ENCODE assay signal across 25 cellular contexts in the genomic region with DNA sequence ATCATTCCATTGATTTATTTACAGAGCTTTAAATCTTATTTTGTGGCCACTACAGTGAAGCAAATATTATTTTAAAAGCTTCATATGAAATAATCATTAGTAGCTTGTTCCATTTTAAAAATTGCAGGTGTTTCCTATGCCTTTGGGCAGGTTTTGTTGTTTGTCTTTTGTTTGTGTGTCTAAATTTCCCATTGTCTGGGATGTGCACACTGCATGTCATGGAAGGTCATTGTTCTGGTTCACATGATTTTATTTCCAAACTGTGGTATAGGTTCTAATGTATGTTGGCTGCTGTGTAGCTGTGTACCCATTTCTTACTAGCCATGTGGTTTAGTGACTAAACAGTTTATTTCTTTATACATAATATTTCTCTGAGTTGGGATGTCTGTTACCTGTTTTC.
DNase-seq lines count a peak whose midpoint lies in the region; ATAC-seq, FAIRE-seq and TF ChIP-seq lines count a peak whose summit lies in the region.
"Had no signal": no experiment of that assay in that cellular context is flagged by ENCODE, and none has a peak within 500 bp of the region (broad histone marks: within the 10 kb centered on the region; RNA-seq: fewer than 3 reads in every experiment).

No MANE protein-coding gene starts in this region.

- H3K36me3 ChIP-seq in GM12878 (ENCODE audit: control insufficient read depth in 2 of 2, insufficient read depth in 2 of 2, low read length in 1 of 2), result no peaks in the 10 kb centered on the region
- H3K36me3 ChIP-seq in mesenchymal stem cell (ENCODE audit: control insufficient read depth in 1 of 2, insufficient read depth in 2 of 2, low read depth in 1 of 2, low read length in 2 of 2), result peaks cover 0 to 10% of the 10 kb centered on the region in 2 experiments
- no peaks in the 10 kb centered on the region for H3K36me3 ChIP-seq in thoracic aorta
- no peaks in the 10 kb centered on the region for H3K36me3 ChIP-seq in left lung

- intact Hi-C loops in GM12878 (cut with micrococcal nuclease; ENCODE audit: unreplicated experiment), result loop anchor here (5.0 kb wide), 1 partner anchor 40 kb away; no protein-coding TSS in a partner anchor
- intact Hi-C loops in left lung (cut with DNase I), result no loop called here

- no peak overlapping the region for H4K91ac ChIP-seq in mesenchymal stem cell (ENCODE audit: low read length)

- H2BK120ac ChIP-seq in mesenchymal stem cell (ENCODE audit: low read depth, low read length), result no peak overlapping the region

- H3K9ac ChIP-seq in GM12878 (ENCODE audit: control insufficient read depth, insufficient read depth, low read length), result no peak overlapping the region
- no peak overlapping the region for H3K9ac ChIP-seq in mesenchymal stem cell (ENCODE audit: low read length)
- H3K9ac ChIP-seq: GM23248 had no signal

- no peaks in the 10 kb centered on the region for H3K79me2 ChIP-seq in GM12878 (ENCODE audit: control insufficient read depth, insufficient read depth, low read length)

- TF ChIP-seq EP300 in GM12878 (IDR thresholded peaks at IDR 0.05; ENCODE audit: borderline replicate concordance in 1 of 2, control insufficient read depth in 1 of 2, low read depth in 2 of 2, low read length in 2 of 2), result no peak

- H2BK15ac ChIP-seq in mesenchymal stem cell (ENCODE audit: low read depth, poor library complexity, severe bottlenecking), result no peak overlapping the region

- H3K4me2 ChIP-seq in GM12878 (ENCODE audit: control insufficient read depth, insufficient read depth) (no peak overlapping the region), mesenchymal stem cell (ENCODE audit: low read length, poor library complexity, severe bottlenecking) (no peak overlapping the region)

- no peak overlapping the region for H3K23ac ChIP-seq in mesenchymal stem cell (ENCODE audit: low read length in 2 of 2)

- DNase-seq in COR-L47 (lab: John Stamatoyannopoulos, UW) (peak; percentile 12), GM12878 (ENCODE audit: low read depth, low spot score) (no peak), mesenchymal stem cell (no peak), thoracic aorta (ENCODE audit: low spot score) (no peak), left lung (no peak), NCI-H446 treated with DMSO at 0.1 percent for 48 hours (lab: John Stamatoyannopoulos, UW) (no peak)
- DNase-seq: activated CD4-positive, alpha-beta memory T cell treated with anti-CD3 and anti-CD28 coated beads, Interleukin-2, amount 10 ng/mL, durations not matched to agents 7 days and 5 days; CD4-positive, alpha-beta T cell; cerebellar nuclear complex; DMS153; effector memory CD4-positive, alpha-beta T cell; GM23248; kidney; NCI-H1105; NCI-H1930; NCI-H226; OCI-M1; SIG-M5; small intestine; substantia nigra; T-cell had no signal

- ATAC-seq in GM12878 (0 out of 3 replicates have a peak, but pooled peaks have one; percentile 9), thoracic aorta (ENCODE audit: insufficient number of reproducible peaks, low FRiP score, low read depth) (no peak), left lung (no peak), GM18858 (IDR thresholded peaks at IDR 0.05; ENCODE audit: unreplicated experiment) (no peak)
- ATAC-seq: activated CD4-positive, CD25-positive, alpha-beta regulatory T cell treated with anti-CD3 and anti-CD28 coated beads, Interleukin-2, amount 50 U/mL, for 24 hours; T-cell had no signal

- SMC1A ChIA-PET in GM12878 (lab: Charles Lee; ENCODE audit: uncharacterized antibody, unreplicated experiment), result interaction anchor here (0.9 to 6.9 kb wide), 16 partner anchors 9 to 446 kb away, joined by 3 to 43 read pairs (median 4); no protein-coding TSS in a partner anchor

- POLR2A ChIA-PET in GM12878 (lab: Charles Lee), result interaction anchor here (0.9 to 2.0 kb wide), 5 partner anchors 12 to 88 kb away, joined by 3 to 5 read pairs (median 3); no protein-coding TSS in a partner anchor

- no peaks in the 10 kb centered on the region for H4K20me1 ChIP-seq in GM12878 (ENCODE audit: control insufficient read depth, insufficient read depth)

- no peak overlapping the region for H3K14ac ChIP-seq in mesenchymal stem cell (ENCODE audit: low read length in 2 of 2)

- peaks cover 16% of the 10 kb centered on the region for H3K79me1 ChIP-seq in mesenchymal stem cell (replicated peaks; ENCODE audit: low read length, poor library complexity, severe bottlenecking)

- no peak overlapping the region for H4K8ac ChIP-seq in mesenchymal stem cell (ENCODE audit: low read length)

- no peak overlapping the region for H3K4me3 ChIP-seq in GM12878
- H3K4me3 ChIP-seq in mesenchymal stem cell (ENCODE audit: insufficient read depth in 1 of 2, low read depth in 1 of 2, low read length in 2 of 2), result no peak overlapping the region
- H3K4me3 ChIP-seq in thoracic aorta, result no peak overlapping the region
- no peak overlapping the region for H3K4me3 ChIP-seq in left lung
- H3K4me3 ChIP-seq: GM23248 had no signal

- H3K27ac ChIP-seq in GM12878 (ENCODE audit: control insufficient read depth, insufficient read depth) (no peak overlapping the region), mesenchymal stem cell (ENCODE audit: low read length, poor library complexity, severe bottlenecking) (peak overlapping the region; percentile 93), thoracic aorta (peak overlapping the region; percentile 78), left lung (peak overlapping the region in 1 of 2 donors; percentile 38)
- H3K27ac ChIP-seq: GM23248 had no signal

- H3K18ac ChIP-seq in mesenchymal stem cell (ENCODE audit: low read depth in 1 of 2, low read length in 2 of 2), result no peak overlapping the region

- no peak for FAIRE-seq in GM12878 (lab: Jason Lieb, UNC)
- FAIRE-seq: G401.6, kidney, small intestine, TTC549 had no signal

- TF ChIP-seq RAD21 in GM12878 (IDR thresholded peaks at IDR 0.05; ENCODE audit: insufficient read depth, low read depth, low read length), result no peak

- H3K4ac ChIP-seq in mesenchymal stem cell (ENCODE audit: low read depth in 1 of 2, low read length in 2 of 2), result no peak overlapping the region

- RAD21 ChIA-PET in GM12878 (lab: Charles Lee; ENCODE audit: unreplicated experiment), result interaction anchor here (0.8 to 3.8 kb wide), 9 partner anchors 7 to 1210 kb away, joined by 3 to 20 read pairs (median 5); no protein-coding TSS in a partner anchor

- H3K27me3 ChIP-seq in GM12878 (replicated peaks in 1 of 2; ENCODE audit: control insufficient read depth in 2 of 2, insufficient read depth in 2 of 2, low read length in 1 of 2) (no peaks in the 10 kb centered on the region), mesenchymal stem cell (ENCODE audit: control insufficient read depth in 1 of 2, insufficient read depth in 1 of 2, low read length in 2 of 2) (no peaks in the 10 kb centered on the region), thoracic aorta (replicated peaks; ENCODE audit: insufficient read depth) (no peaks in the 10 kb centered on the region), left lung (no peaks in the 10 kb centered on the region)

- H3K4me1 ChIP-seq in GM12878 (ENCODE audit: control insufficient read depth, insufficient read depth, low read length) (no peaks in the 10 kb centered on the region), mesenchymal stem cell (ENCODE audit: control insufficient read depth, insufficient read depth, low read depth, low read length) (peaks cover 18% of the 10 kb centered on the region), thoracic aorta (ENCODE audit: control insufficient read depth in 1 of 2, low read depth in 2 of 2) (peaks cover 42 to 89% of the 10 kb centered on the region in 2 donors), left lung (peaks cover 3 to 7% of the 10 kb centered on the region in 2 donors)

- in situ Hi-C loops in GM12878 (cut with MboI), result no loop called here

- no peak for TF ChIP-seq POLR2A in GM12878 (IDR thresholded peaks at IDR 0.05; ENCODE audit: low read depth, low read length)

- CTCF ChIA-PET in GM12878 (lab: Yijun Ruan, JAX), result interaction anchor here (0.7 to 5.4 kb wide), 10 partner anchors 9 to 125 kb away, joined by 3 to 31 read pairs (median 4); no protein-coding TSS in a partner anchor

- no TSS peak for BruUV-seq in GM12878 (replicated peaks; lab: Mats Ljungman, UMichigan)

- H3K9me3 ChIP-seq in GM12878 (replicated peaks; ENCODE audit: control insufficient read depth, insufficient read depth, low read length), result no peaks in the 10 kb centered on the region
- H3K9me3 ChIP-seq in mesenchymal stem cell (ENCODE audit: control insufficient read depth, low read length), result no peaks in the 10 kb centered on the region
- no peaks in the 10 kb centered on the region for H3K9me3 ChIP-seq in thoracic aorta
- H3K9me3 ChIP-seq in left lung, result no peaks in the 10 kb centered on the region

- no peak overlapping the region for H2AK5ac ChIP-seq in mesenchymal stem cell (ENCODE audit: low read length, severe bottlenecking)

- H2BK12ac ChIP-seq in mesenchymal stem cell (ENCODE audit: low read length in 2 of 2), result no peak overlapping the region

- H2AFZ ChIP-seq in GM12878 (ENCODE audit: control insufficient read depth, low read depth, low read length), result no peak overlapping the region
- H2AFZ ChIP-seq in mesenchymal stem cell (ENCODE audit: low read depth, low read length), result no peak overlapping the region
- H2AFZ ChIP-seq: GM23248 had no signal

- no peak overlapping the region for H2BK5ac ChIP-seq in mesenchymal stem cell (ENCODE audit: low read depth, low read length, poor library complexity, severe bottlenecking)

- TF ChIP-seq CTCF in GM12878 (IDR thresholded peaks at IDR 0.05 in 2 of 3, conservative IDR thresholded peaks at IDR 0.05 in 1 of 3; ENCODE audit: control insufficient read depth in 2 of 3, extremely low read depth in 1 of 3, insufficient read depth in 1 of 3, low read depth in 3 of 3, low read length in 3 of 3) (no peak), thoracic aorta (IDR thresholded peaks at IDR 0.05) (no peak), left lung (IDR thresholded peaks at IDR 0.05) (no peak)

TF ChIP-seq in GM12878, 131 proteins besides CTCF, POLR2A, EP300 and RAD21 (continues in another document):
- TF ChIP-seq GABPA (IDR thresholded peaks at IDR 0.05; ENCODE audit: low read depth), result no peak
- TF ChIP-seq, protein P1, sequence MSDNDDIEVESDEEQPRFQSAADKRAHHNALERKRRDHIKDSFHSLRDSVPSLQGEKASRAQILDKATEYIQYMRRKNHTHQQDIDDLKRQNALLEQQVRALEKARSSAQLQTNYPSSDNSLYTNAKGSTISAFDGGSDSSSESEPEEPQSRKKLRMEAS (IDR thresholded peaks at IDR 0.05; ENCODE audit: low read depth, low read length), result no peak
- no peak for TF ChIP-seq TCF7 (IDR thresholded peaks at IDR 0.05; ENCODE audit: borderline replicate concordance)
- TF ChIP-seq, protein P2, sequence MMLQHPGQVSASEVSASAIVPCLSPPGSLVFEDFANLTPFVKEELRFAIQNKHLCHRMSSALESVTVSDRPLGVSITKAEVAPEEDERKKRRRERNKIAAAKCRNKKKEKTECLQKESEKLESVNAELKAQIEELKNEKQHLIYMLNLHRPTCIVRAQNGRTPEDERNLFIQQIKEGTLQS (IDR thresholded peaks at IDR 0.05; ENCODE audit: borderline replicate concordance, extremely low read depth, low read depth, low read length), result no peak
- no peak for TF ChIP-seq BCL11A (IDR thresholded peaks at IDR 0.05; ENCODE audit: low read depth, low read length)
- no peak for TF ChIP-seq FOXM1 (IDR thresholded peaks at IDR 0.05; ENCODE audit: low read depth, low read length)
- TF ChIP-seq PAX8 (IDR thresholded peaks at IDR 0.05), result no peak
